ENCODE assay signal across 8 cellular contexts in genomic region chrX:24149346-24150050, GRCh38. TPM values are rescaled to one million over a fixed set of nuclear protein-coding genes. Genes with fewer than 3 reads are reported as not detected.
DNase-seq lines count a peak whose midpoint lies in the region; ATAC-seq and TF ChIP-seq lines count a peak whose summit lies in the region.

TSS of gene ZFX (plus strand) at chrX:24149729. CDS start at chrX:24172743, 23,014 bp downstream.

- ATAC-seq in GM21529 (IDR thresholded peaks at IDR 0.05; ENCODE audit: unreplicated experiment), result peak; percentile 42
- peak; percentile 57 for ATAC-seq in activated B cell treated with CpG ODN at 0.5 μM for 24 hours (ENCODE audit: low read depth)

- no peaks in the 10 kb centered on the region for H3K9me3 Mint-ChIP-seq in activated B cell treated with CpG ODN at 0.5 μM for 24 hours

- no peaks in the 10 kb centered on the region for H3K36me3 ChIP-seq in kidney epithelial cell (ENCODE audit: control insufficient read depth, insufficient read depth, low read length)

- H3K27me3 ChIP-seq in kidney epithelial cell (ENCODE audit: control insufficient read depth, insufficient read depth, low read length), result no peaks in the 10 kb centered on the region

- peaks cover 59% of the 10 kb centered on the region for H3K4me1 Mint-ChIP-seq in activated B cell treated with CpG ODN at 0.5 μM for 24 hours

- no peaks in the 10 kb centered on the region for H3K27me3 Mint-ChIP-seq in activated B cell treated with CpG ODN at 0.5 μM for 24 hours

- peak within 1 kb of the TSS; percentile 92 for H3K27ac Mint-ChIP-seq in activated B cell treated with CpG ODN at 0.5 μM for 24 hours

- peaks cover 23% of the 10 kb centered on the region for H3K36me3 Mint-ChIP-seq in activated B cell treated with CpG ODN at 0.5 μM for 24 hours (ENCODE audit: low read depth)

- POLR2A ChIA-PET in activated B cell treated with CpG ODN at 0.5 μM for 24 hours (lab: Charles Lee), result interaction anchor here (2.3 to 3.5 kb wide), 2 partner anchors 95 to 124 kb away, joined by 13 to 32 read pairs; partner anchors contain the start of gene EIF2S3

- TF ChIP-seq CTCF in activated B cell treated with CpG ODN at 0.5 μM for 24 hours (IDR thresholded peaks at IDR 0.05) (no peak), kidney epithelial cell (IDR thresholded peaks at IDR 0.05; ENCODE audit: insufficient read depth, low read length, poor library complexity, severe bottlenecking) (no peak)

- H3K4me3 Mint-ChIP-seq in activated B cell treated with CpG ODN at 0.5 μM for 24 hours, result peak within 1 kb of the TSS; percentile 86

- peak; percentile 55 for DNase-seq in ELR (ENCODE audit: low read depth)
- DNase-seq in Jurkat, Clone E6-1 (ENCODE audit: low read depth, low spot score), result no peak
- peak; percentile 65 for DNase-seq in activated B cell treated with CpG ODN at 0.5 μM for 24 hours
- DNase-seq in central memory CD4-positive, alpha-beta T cell, result peak; percentile 77
- no peak for DNase-seq in kidney epithelial cell (ENCODE audit: low read depth)
- peak; percentile 38 to 61 for DNase-seq in stimulated activated CD4-positive, alpha-beta T cell treated with anti-CD3 and anti-CD28 coated beads, Interleukin-15, amount 100 ng/mL, for 48 hours (ENCODE audit: low read depth in 2 of 2)
- no peak for DNase-seq in NCI-H128 (lab: John Stamatoyannopoulos, UW; ENCODE audit: unreplicated experiment)

- CTCF ChIA-PET in activated B cell treated with CpG ODN at 0.5 μM for 24 hours (lab: Charles Lee), result no interaction called here

- peak within 1 kb of the TSS; percentile 69 for H3K4me3 ChIP-seq in Jurkat, Clone E6-1 (ENCODE audit: low read length)
- H3K4me3 ChIP-seq in kidney epithelial cell (ENCODE audit: low read depth, low read length), result peak within 1 kb of the TSS; percentile 89

- intact Hi-C loops in activated B cell treated with CpG ODN at 0.5 μM for 24 hours (cut with micrococcal nuclease), result loop anchor here (1.0 to 10.0 kb wide), 11 partner anchors 20 to 485 kb away; partner anchors contain the start of genes APOO, EIF2S3, PDK3 and PRDX4

RNA-seq across cellular contexts. Expression of gene ZFX, which starts in this region (rescaled TPM):
- 6.0 TPM for polyA plus RNA-seq in Jurkat, Clone E6-1 (2012; ENCODE audit: insufficient read depth, insufficient read length)
- total RNA-seq in activated B cell treated with CpG ODN at 0.5 μM for 24 hours (55.4 and 67.0 TPM in 2 replicates), kidney epithelial cell (17.6 and 19.7 TPM in 2 replicates)

Comparison
In these comparisons a context has a peak if more than half of its experiments do, and no peak if none do; other contexts are left out.
1. DNase-seq: peak in ELR (single experiment), activated B cell treated with CpG ODN at 0.5 μM for 24 hours (single experiment), central memory CD4-positive, alpha-beta T cell (single experiment) and stimulated activated CD4-positive, alpha-beta T cell treated with anti-CD3 and anti-CD28 coated beads, Interleukin-15, amount 100 ng/mL, for 48 hours (2 of 2); none in Jurkat, Clone E6-1 (single experiment), kidney epithelial cell (single experiment) and NCI-H128 (single experiment).